Comparison of ENCODE assay signal across 1 cellular context in genomic region chr1:205291577-205291976, GRCh38.
TF ChIP-seq lines count a peak whose summit lies in the region.

No MANE protein-coding gene starts in this region.

TF ChIP-seq in H1, 55 proteins besides CTCF, POLR2A, EP300 and RAD21:
- no peak for TF ChIP-seq KDM5A (IDR thresholded peaks at IDR 0.05; ENCODE audit: low read length)
- no peak for TF ChIP-seq RXRA (IDR thresholded peaks at IDR 0.05; ENCODE audit: insufficient read depth, low read depth, low read length)
- TF ChIP-seq TAF7 (optimal IDR thresholded peaks at IDR 0.05; ENCODE audit: borderline replicate concordance, low read depth, low read length) = no peak
